Comparison of ENCODE assay signal across 8 cellular contexts in genomic region chr3:131033480-131034080, GRCh38. TPM values are rescaled to one million over a fixed set of nuclear protein-coding genes. Genes with fewer than 3 reads are reported as not detected.
DNase-seq lines count a peak whose midpoint lies in the region; ATAC-seq and TF ChIP-seq lines count a peak whose summit lies in the region.

No MANE protein-coding gene starts in this region.

- peaks cover 29% of the 10 kb centered on the region for H3K4me1 ChIP-seq in PC-3 (ENCODE audit: insufficient read depth, low read length)

- H3K36me3 Mint-ChIP-seq in nephron progenitor cell (ENCODE audit: low read depth), result no peaks in the 10 kb centered on the region

- DNase-seq in stimulated activated CD4-positive, alpha-beta T cell treated with anti-CD3 and anti-CD28 coated beads, Interleukin-4, amount 100 ng/mL, for 24 hours, result peak; percentile 44
- no peak for DNase-seq in stimulated activated CD4-positive, alpha-beta T cell treated with anti-CD3 and anti-CD28 coated beads, Interleukin-15, amount 100 ng/mL, for 24 hours
- DNase-seq in PC-3 (peak; percentile 79), dermis blood vessel endothelial cell (peak; percentile 76), nephron progenitor cell (peak; percentile 21)
- DNase-seq in activated CD4-positive, alpha-beta T cell treated with anti-CD3 and anti-CD28 coated beads, Interleukin-2, amount 50 U/mL, for 4 hours, result no peak

- 0 out of 2 replicates have a peak, but pooled peaks cover 6% of the 10 kb centered on the region for H4K20me1 ChIP-seq in PC-3 (ENCODE audit: low read length)

- H3K4me3 ChIP-seq in PC-3 (ENCODE audit: low read length), result no peak overlapping the region

- H3K4me1 Mint-ChIP-seq in nephron progenitor cell, result no peaks in the 10 kb centered on the region

- no peaks in the 10 kb centered on the region for H3K9me3 Mint-ChIP-seq in nephron progenitor cell

- H3K9me3 ChIP-seq in PC-3 (ENCODE audit: low read length), result no peaks in the 10 kb centered on the region

- ATAC-seq in HG03565 (IDR thresholded peaks at IDR 0.05; ENCODE audit: unreplicated experiment), result peak; percentile 65
- ATAC-seq in PC-3, result 0 out of 2 replicates have a peak, but pooled peaks have one; percentile 18
- ATAC-seq in HG02884 (IDR thresholded peaks at IDR 0.05; ENCODE audit: unreplicated experiment), result no peak

- H3F3A ChIP-seq in PC-3 (ENCODE audit: low read length, unreplicated experiment), result peaks cover 3% of the 10 kb centered on the region

- TF ChIP-seq CTCF in PC-3 (conservative IDR thresholded peaks at IDR 0.05; ENCODE audit: low read depth, low read length), result peak; percentile 70
- peak; percentile 68 for TF ChIP-seq CTCF in nephron progenitor cell (IDR thresholded peaks at IDR 0.05)

- H3K4me3 Mint-ChIP-seq in nephron progenitor cell, result no peak overlapping the region

- no peak overlapping the region for H3K9ac ChIP-seq in PC-3 (ENCODE audit: low read length)

- H3K4me2 ChIP-seq in PC-3 (ENCODE audit: low read length), result no peak overlapping the region

- no peak overlapping the region for H3K27ac ChIP-seq in PC-3 (ENCODE audit: low read length)

- H3K36me3 ChIP-seq in PC-3 (ENCODE audit: low read depth, low read length), result no peaks in the 10 kb centered on the region

- CTCF ChIA-PET in PC-3 (lab: Charles Lee), result no interaction called here

- no peaks in the 10 kb centered on the region for H3K79me2 ChIP-seq in PC-3 (ENCODE audit: low read length)

- no TSS peak for BruUV-seq in PC-3 (replicated peaks; lab: Mats Ljungman, UMichigan)

- H3K9me2 ChIP-seq in PC-3 (replicated peaks; ENCODE audit: low read length), result no peaks in the 10 kb centered on the region

- POLR2A ChIA-PET in PC-3 (lab: Charles Lee; ENCODE audit: unreplicated experiment), result no interaction called here

- no peak overlapping the region for H3K27ac Mint-ChIP-seq in nephron progenitor cell

- intact Hi-C loops in PC-3 (cut with micrococcal nuclease), result loop anchor here (10.0 kb wide), 2 partner anchors 191 to 451 kb away; no protein-coding TSS in a partner anchor

- H3K27me3 Mint-ChIP-seq in nephron progenitor cell (ENCODE audit: low read depth, poor library complexity), result no peaks in the 10 kb centered on the region

- H2AFZ ChIP-seq in PC-3 (ENCODE audit: low read length), result no peak overlapping the region

- no peaks in the 10 kb centered on the region for H3K27me3 ChIP-seq in PC-3 (ENCODE audit: low read length)

RNA-seq across cellular contexts. Expression of gene NEK11, which starts 6.9 kb away (rescaled TPM):
- total RNA-seq in PC-3 (2014; rRNA removed), result 3.1 and 5.8 TPM in 2 replicates
- 2.8 and 4.1 TPM in 2 replicates for total RNA-seq in dermis blood vessel endothelial cell

RNA-seq across cellular contexts. Expression of gene ASTE1, which starts 7.0 kb away (rescaled TPM):
- total RNA-seq in PC-3 (2014; rRNA removed) (2.8 and 2.9 TPM in 2 replicates), dermis blood vessel endothelial cell (5.7 and 7.5 TPM in 2 replicates)

Comparison
In these comparisons a context has a peak if more than half of its experiments do, and no peak if none do; other contexts are left out.
1. DNase-seq: peak in stimulated activated CD4-positive, alpha-beta T cell treated with anti-CD3 and anti-CD28 coated beads, Interleukin-4, amount 100 ng/mL, for 24 hours (single experiment), PC-3 (single experiment), dermis blood vessel endothelial cell (single experiment) and nephron progenitor cell (single experiment); none in stimulated activated CD4-positive, alpha-beta T cell treated with anti-CD3 and anti-CD28 coated beads, Interleukin-15, amount 100 ng/mL, for 24 hours (single experiment) and activated CD4-positive, alpha-beta T cell treated with anti-CD3 and anti-CD28 coated beads, Interleukin-2, amount 50 U/mL, for 4 hours (0 of 2).